23 cellular contexts compared by ENCODE assay signal in the genomic region with DNA sequence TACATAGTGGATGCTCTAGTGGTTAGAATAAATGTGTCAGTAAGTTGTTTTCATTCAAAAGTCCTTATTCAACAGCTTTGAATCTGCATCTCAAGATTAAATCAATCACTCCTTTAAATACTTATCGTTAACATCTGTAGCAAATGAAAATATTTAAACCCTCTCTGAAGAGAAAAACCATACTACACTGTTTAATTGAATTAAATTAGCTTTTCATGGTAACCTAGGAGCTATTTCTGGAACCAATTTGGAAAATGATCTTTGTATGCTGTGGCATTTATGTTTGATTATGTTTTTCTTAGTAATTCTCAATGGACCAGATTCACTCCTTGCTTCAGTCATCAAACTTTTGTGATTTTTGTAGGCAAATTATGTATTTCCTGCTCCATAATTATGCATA. TPM values are rescaled to one million over a fixed set of nuclear protein-coding genes. Genes with fewer than 3 reads are reported as not detected.
"Had no signal": no experiment of that assay in that cellular context is flagged by ENCODE, and none has a peak within 500 bp of the region (broad histone marks: within the 10 kb centered on the region; RNA-seq: fewer than 3 reads in every experiment).

No MANE protein-coding gene starts in this region.

- H2AFZ ChIP-seq: PC-9 had no signal

- H3K27ac ChIP-seq: PC-9, RWPE1 had no signal

- H3K9me3 ChIP-seq: MG63 had no signal

- H3K36me3 ChIP-seq: MG63 had no signal

- H3K4me2 ChIP-seq: PC-9 had no signal

- DNase-seq: Karpas-422; KG1; MG63; NCI-H1092; NCI-H1105 treated with DMSO at 0.1 percent for 48 hours; NCI-H1417 treated with DMSO at 0.1 percent for 48 hours; NCI-H146; NCI-H1694 treated with DMSO at 0.1 percent for 48 hours; NCI-H1930; NCI-H2081; NCI-H2107; NCI-H2227 treated with DMSO at 0.1 percent for 48 hours; NCI-H524; NCI-H774; NK-92 treated with Interleukin-12 subunit alpha and Interleukin-12 subunit beta, amount 100 ng/mL, for 24 hours; PC-9; SHP77; SW 1271; T-cell had no signal

- H3K4me3 ChIP-seq: MG63, PC-9 had no signal

- ATAC-seq: HepG2, T-cell had no signal

RNA-seq across cellular contexts. Expression of a gene that starts 9.7 kb away (rescaled TPM):
- total RNA-seq: OCI-LY7; T-helper 2 cell treated with Interferon-gamma antibody and Interleukin-4, amounts not matched to agents 100 ng/mL and 5 ng/mL, for 36 hours had no signal
- polyA plus RNA-seq: HepG2 had no signal
